ENCODE assay signal across 11 cellular contexts in the genomic region with DNA sequence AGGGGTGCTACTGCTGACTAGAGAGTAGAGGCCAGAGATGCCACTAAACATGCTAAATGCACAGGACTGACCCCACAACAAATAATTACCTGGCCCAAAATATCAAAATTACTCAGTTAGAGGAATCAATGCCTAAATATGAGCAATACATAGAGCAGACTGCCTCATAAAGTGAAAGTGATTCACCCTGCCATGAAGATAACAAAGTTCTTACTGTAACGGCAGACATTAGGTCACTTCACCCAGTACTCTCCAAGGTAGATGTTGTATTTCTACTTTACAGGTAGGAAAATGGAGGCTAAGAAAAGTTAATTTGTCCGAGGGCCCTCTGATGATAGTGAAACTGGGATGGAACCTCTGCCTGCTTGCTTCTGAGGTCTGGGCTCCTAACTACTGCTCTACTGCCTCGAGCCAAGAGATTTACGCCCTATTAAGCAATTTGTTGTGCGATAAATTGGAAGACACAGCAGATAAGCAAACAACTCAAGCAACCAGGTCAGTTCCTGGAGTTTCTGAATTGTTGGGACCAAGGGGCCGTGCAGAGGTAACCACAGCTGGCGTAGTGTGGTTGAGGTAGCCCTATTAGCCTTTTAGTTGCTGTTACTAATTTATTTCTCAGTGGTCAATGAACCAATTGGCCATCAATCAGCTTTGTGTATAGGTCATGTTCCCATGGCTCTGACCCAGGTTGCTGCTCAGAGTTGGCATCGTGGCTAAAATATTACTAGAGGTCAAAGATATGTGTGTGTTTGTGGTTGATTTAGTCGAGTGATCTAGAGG. TPM values are rescaled to one million over a fixed set of nuclear protein-coding genes. Genes with fewer than 3 reads are reported as not detected.
DNase-seq lines count a peak whose midpoint lies in the region; ATAC-seq and TF ChIP-seq lines count a peak whose summit lies in the region.
"Had no signal": no experiment of that assay in that cellular context is flagged by ENCODE, and none has a peak within 500 bp of the region (broad histone marks: within the 10 kb centered on the region; RNA-seq: fewer than 3 reads in every experiment).

No MANE protein-coding gene starts in this region.

- WGBS in mesendoderm (ENCODE audit: extremely low coverage, insufficient coverage, low lambda C conversion rate), result no CpG with 5 or more reads among the region's 9 CpGs

- no peak for DNase-seq in activated naive CD8-positive, alpha-beta T cell treated with anti-CD3 and anti-CD28 coated beads for 36 hours
- no peak for DNase-seq in effector memory CD4-positive, alpha-beta T cell
- DNase-seq in mesendoderm (no peak), left ventricle myocardium superior (no peak)
- DNase-seq: NCI-H1048 had no signal

- peaks cover 8% of the 10 kb centered on the region for H3K9me3 Mint-ChIP-seq in activated naive CD8-positive, alpha-beta T cell treated with anti-CD3 and anti-CD28 coated beads for 36 hours

- H3K4me3 Mint-ChIP-seq in activated naive CD8-positive, alpha-beta T cell treated with anti-CD3 and anti-CD28 coated beads for 36 hours, result no peak overlapping the region

- H3K36me3 ChIP-seq in neutrophil, result no peaks in the 10 kb centered on the region
- H3K36me3 ChIP-seq in effector memory CD4-positive, alpha-beta T cell (ENCODE audit: control insufficient read depth, insufficient read depth, low read length), result no peaks in the 10 kb centered on the region
- H3K36me3 ChIP-seq in mesendoderm (ENCODE audit: control insufficient read depth, insufficient read depth, low read length), result no peaks in the 10 kb centered on the region

- H3K56ac ChIP-seq in mesendoderm (ENCODE audit: low read length), result no peak overlapping the region

- peaks cover 3% of the 10 kb centered on the region for H3K36me3 Mint-ChIP-seq in activated naive CD8-positive, alpha-beta T cell treated with anti-CD3 and anti-CD28 coated beads for 36 hours

- H3K9me3 ChIP-seq in neutrophil, result no peaks in the 10 kb centered on the region
- no peaks in the 10 kb centered on the region for H3K9me3 ChIP-seq in effector memory CD4-positive, alpha-beta T cell (ENCODE audit: control insufficient read depth, low read length)

- H3K9ac ChIP-seq in mesendoderm (ENCODE audit: low read length), result no peak overlapping the region

- peaks cover 69 to 83% of the 10 kb centered on the region in 2 experiments for H3K4me1 ChIP-seq in neutrophil (ENCODE audit: control insufficient read depth in 1 of 2, insufficient read depth in 1 of 2, low read depth in 1 of 2, low read length in 1 of 2)
- no peaks in the 10 kb centered on the region for H3K4me1 ChIP-seq in effector memory CD4-positive, alpha-beta T cell (ENCODE audit: control insufficient read depth, insufficient read depth, low read length, poor library complexity, severe bottlenecking)
- no peaks in the 10 kb centered on the region for H3K4me1 ChIP-seq in mesendoderm (ENCODE audit: control insufficient read depth, low read depth, low read length)

- H3K4me3 ChIP-seq in neutrophil (ENCODE audit: low read depth in 1 of 2, low read length in 1 of 2) (no peak overlapping the region), mesendoderm (ENCODE audit: low read length) (no peak overlapping the region)
- no peak overlapping the region for H3K4me3 ChIP-seq in effector memory CD4-positive, alpha-beta T cell (ENCODE audit: insufficient read depth, low read depth, low read length, poor library complexity, severe bottlenecking)

- no peaks in the 10 kb centered on the region for H3K79me1 ChIP-seq in mesendoderm (ENCODE audit: low read length)

- no peak overlapping the region for H4K8ac ChIP-seq in mesendoderm (ENCODE audit: low read depth, low read length)

- no peaks in the 10 kb centered on the region for H3K27me3 ChIP-seq in neutrophil
- H3K27me3 ChIP-seq in effector memory CD4-positive, alpha-beta T cell (replicated peaks; ENCODE audit: control insufficient read depth, insufficient read depth, low read length, poor library complexity, severe bottlenecking), result no peaks in the 10 kb centered on the region
- H3K27me3 ChIP-seq in mesendoderm (ENCODE audit: insufficient read depth, low read length, poor library complexity), result no peaks in the 10 kb centered on the region

- H3K4me2 ChIP-seq in mesendoderm (ENCODE audit: low read length), result no peak overlapping the region

- ATAC-seq in GM19324 (IDR thresholded peaks at IDR 0.05; ENCODE audit: low FRiP score, unreplicated experiment), result peak; percentile 48
- ATAC-seq in HG02981 (IDR thresholded peaks at IDR 0.05; ENCODE audit: unreplicated experiment), result peak; percentile 56
- ATAC-seq in HG02642 (IDR thresholded peaks at IDR 0.05; ENCODE audit: poor library complexity, unreplicated experiment), result no peak
- no peak for ATAC-seq in left ventricle myocardium superior
- ATAC-seq: HCT116 had no signal

- H3K23ac ChIP-seq in mesendoderm (ENCODE audit: low read length), result no peak overlapping the region

- intact Hi-C loops in left ventricle myocardium superior (cut with micrococcal nuclease), result no loop called here

- H2BK5ac ChIP-seq in mesendoderm (ENCODE audit: low read length), result no peak overlapping the region

- no peak overlapping the region for H2BK120ac ChIP-seq in mesendoderm (ENCODE audit: low read depth, low read length)

- H3K27ac ChIP-seq in neutrophil, result peak overlapping the region; percentile 89
- no peak overlapping the region for H3K27ac ChIP-seq in effector memory CD4-positive, alpha-beta T cell (ENCODE audit: insufficient read depth, low read length, poor library complexity, severe bottlenecking)
- no peak overlapping the region for H3K27ac ChIP-seq in mesendoderm (ENCODE audit: low read depth, low read length)

- H3K27ac Mint-ChIP-seq in activated naive CD8-positive, alpha-beta T cell treated with anti-CD3 and anti-CD28 coated beads for 36 hours, result peak overlapping the region; percentile 57

- no peak overlapping the region for H3K18ac ChIP-seq in mesendoderm (ENCODE audit: low read length)

- H4K5ac ChIP-seq in mesendoderm (ENCODE audit: low read length), result no peak overlapping the region

- no peak overlapping the region for H3K4ac ChIP-seq in mesendoderm (ENCODE audit: low read depth, low read length)

- H2BK15ac ChIP-seq in mesendoderm (replicated peaks; ENCODE audit: low read depth), result no peak overlapping the region

- no peaks in the 10 kb centered on the region for H3K79me2 ChIP-seq in mesendoderm (ENCODE audit: control insufficient read depth, insufficient read depth, low read length)

- H2AK5ac ChIP-seq in mesendoderm (ENCODE audit: low read length), result no peak overlapping the region

- H3K4me1 Mint-ChIP-seq in activated naive CD8-positive, alpha-beta T cell treated with anti-CD3 and anti-CD28 coated beads for 36 hours, result peaks cover 22% of the 10 kb centered on the region

- no peak for TF ChIP-seq CTCF in neutrophil (IDR thresholded peaks at IDR 0.05)

- H3K27me3 Mint-ChIP-seq in activated naive CD8-positive, alpha-beta T cell treated with anti-CD3 and anti-CD28 coated beads for 36 hours, result peaks cover 7% of the 10 kb centered on the region

RNA-seq across cellular contexts. Expression of a gene that starts 4.8 kb away (rescaled TPM):
- not detected for total RNA-seq in activated naive CD8-positive, alpha-beta T cell treated with anti-CD3 and anti-CD28 coated beads for 36 hours
- polyA plus RNA-seq in mesendoderm (2013, experiment 1 of 2), result not detected
- not detected for polyA plus RNA-seq in mesendoderm (2013, experiment 2 of 2)
- 0.74 TPM for total RNA-seq in left ventricle myocardium superior
- total RNA-seq: endothelial cell of umbilical vein had no signal

RNA-seq across cellular contexts. Expression of a gene that starts 43.0 kb away (rescaled TPM):
- total RNA-seq in activated naive CD8-positive, alpha-beta T cell treated with anti-CD3 and anti-CD28 coated beads for 36 hours, result not detected
- 0.03 TPM for polyA plus RNA-seq in mesendoderm (2013, experiment 1 of 2)
- polyA plus RNA-seq in mesendoderm (2013, experiment 2 of 2), result 0.03 TPM
- 0.25 TPM for total RNA-seq in left ventricle myocardium superior

Comparison
In these comparisons a context has a peak if more than half of its experiments do, and no peak if none do; other contexts are left out.
1. ATAC-seq: peak in GM19324 (single experiment) and HG02981 (single experiment); none in HG02642 (single experiment) and left ventricle myocardium superior (single experiment).